Comparison of ENCODE assay signal across 21 cellular contexts in the genomic region with DNA sequence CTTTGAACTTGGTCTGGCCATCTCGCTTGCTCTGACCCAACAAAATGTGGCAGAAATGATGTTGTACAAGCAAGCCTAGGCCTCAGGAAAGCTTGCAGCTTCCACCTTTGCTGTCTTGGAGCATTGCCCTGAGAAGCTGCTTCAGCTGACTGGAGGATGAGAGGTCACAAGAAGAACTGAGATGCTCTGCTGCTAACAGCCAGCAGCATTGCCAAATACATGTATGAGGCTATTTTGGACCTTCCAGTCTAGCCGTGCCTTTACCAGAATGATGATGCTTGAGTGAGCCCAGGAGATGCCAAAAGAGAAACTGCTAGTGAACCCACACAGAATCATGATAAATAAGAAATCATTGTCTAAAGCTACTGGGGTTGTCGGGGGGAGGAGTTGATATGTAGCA. TPM values are rescaled to one million over a fixed set of nuclear protein-coding genes. Genes with fewer than 3 reads are reported as not detected.
DNase-seq lines count a peak whose midpoint lies in the region; ATAC-seq, FAIRE-seq and TF ChIP-seq lines count a peak whose summit lies in the region.
"Had no signal": no experiment of that assay in that cellular context is flagged by ENCODE, and none has a peak within 500 bp of the region (broad histone marks: within the 10 kb centered on the region; RNA-seq: fewer than 3 reads in every experiment).

No MANE protein-coding gene starts in this region.

- H3K4me2 ChIP-seq in A549: peak overlapping the region; percentile 74
- no peak overlapping the region for H3K4me2 ChIP-seq in SK-N-SH
- H3K4me2 ChIP-seq in GM23338: no peak overlapping the region

- H3K36me3 Mint-ChIP-seq in GM23338 (ENCODE audit: low read depth) (no peaks in the 10 kb centered on the region), endodermal cell (ENCODE audit: low read depth) (no peaks in the 10 kb centered on the region)
- H3K36me3 Mint-ChIP-seq: activated CD4-positive, alpha-beta memory T cell treated with anti-CD3 and anti-CD28 coated beads for 36 hours; activated naive CD4-positive, alpha-beta T cell treated with anti-CD3 and anti-CD28 coated beads, Interleukin-2, amount 50 U/mL, for 72 hours; CD8-positive, alpha-beta memory T cell; stimulated activated naive B cell treated with anti-CD40 and anti-IgM and Interleukin-4, amounts not matched to agents 10 μg/mL and 1 μg/mL and 100 μg/mL, for 72 hours had no signal

- no peaks in the 10 kb centered on the region for H3K27me3 Mint-ChIP-seq in GM23338 (ENCODE audit: insufficient read depth, low read depth, poor library complexity)
- no peaks in the 10 kb centered on the region for H3K27me3 Mint-ChIP-seq in endodermal cell (ENCODE audit: insufficient read depth)
- H3K27me3 Mint-ChIP-seq: activated CD4-positive, alpha-beta memory T cell treated with anti-CD3 and anti-CD28 coated beads for 36 hours; stimulated activated naive B cell treated with anti-CD40 and anti-IgM and Interleukin-4, amounts not matched to agents 10 μg/mL and 1 μg/mL and 100 μg/mL, for 72 hours had no signal

- H3K4me3 Mint-ChIP-seq in GM23338 (no peak overlapping the region), endodermal cell (no peak overlapping the region)
- H3K4me3 Mint-ChIP-seq: activated CD4-positive, alpha-beta memory T cell treated with anti-CD3 and anti-CD28 coated beads for 36 hours; activated T-cell treated with anti-CD3 and anti-CD28 coated beads, Interleukin-2, amount 50 U/mL, for 4 hours; CD8-positive, alpha-beta memory T cell; effector memory CD8-positive, alpha-beta T cell; nephron progenitor cell; stimulated activated naive B cell treated with anti-CD40 and anti-IgM and Interleukin-4, amounts not matched to agents 10 μg/mL and 1 μg/mL and 100 μg/mL, for 72 hours had no signal

- no peak overlapping the region for H3K4me3 ChIP-seq in A549
- H3K4me3 ChIP-seq in SK-N-SH (ENCODE audit: low read depth in 2 of 2, low read length in 1 of 2): no peak overlapping the region
- H3K4me3 ChIP-seq in esophagus muscularis mucosa: no peak overlapping the region
- H3K4me3 ChIP-seq in GM23338: no peak overlapping the region
- H3K4me3 ChIP-seq in endodermal cell (ENCODE audit: low read length): no peak overlapping the region
- H3K4me3 ChIP-seq: lung had no signal

- H3K9me3 ChIP-seq in A549 (no peaks in the 10 kb centered on the region), SK-N-SH (no peaks in the 10 kb centered on the region), esophagus muscularis mucosa (no peaks in the 10 kb centered on the region), endodermal cell (ENCODE audit: control insufficient read depth, low read length) (no peaks in the 10 kb centered on the region)

- H3K27ac ChIP-seq in A549 (peak overlapping the region; percentile 80 to 86), SK-N-SH (ENCODE audit: low read depth in 2 of 2, low read length in 1 of 2) (peak overlapping the region in 1 of 2 experiments; percentile 93; a peak in 2 of 4 replicates), esophagus muscularis mucosa (replicated peaks in 1 of 4) (peak overlapping the region; percentile 16 to 82 (median 58)), GM23338 (ENCODE audit: low read depth) (no peak overlapping the region), endodermal cell (ENCODE audit: low read depth, low read length) (no peak overlapping the region)
- H3K27ac ChIP-seq: RWPE1 had no signal

- H3K36me3 ChIP-seq in SK-N-SH (replicated peaks in 1 of 2; ENCODE audit: control insufficient read depth in 1 of 2, insufficient read depth in 2 of 2, low read length in 1 of 2): no peaks in the 10 kb centered on the region
- no peaks in the 10 kb centered on the region for H3K36me3 ChIP-seq in esophagus muscularis mucosa
- H3K36me3 ChIP-seq in GM23338 (ENCODE audit: insufficient read depth): no peaks in the 10 kb centered on the region
- no peaks in the 10 kb centered on the region for H3K36me3 ChIP-seq in endodermal cell (ENCODE audit: control insufficient read depth, insufficient read depth, low read length)

- H3K9me3 Mint-ChIP-seq in GM23338 (no peaks in the 10 kb centered on the region), endodermal cell (no peaks in the 10 kb centered on the region)
- H3K9me3 Mint-ChIP-seq: activated CD4-positive, alpha-beta memory T cell treated with anti-CD3 and anti-CD28 coated beads for 36 hours; activated naive CD4-positive, alpha-beta T cell treated with anti-CD3 and anti-CD28 coated beads, Interleukin-2, amount 50 U/mL, for 72 hours; activated T-cell treated with anti-CD3 and anti-CD28 coated beads, Interleukin-2, amount 50 U/mL, for 4 hours; CD8-positive, alpha-beta memory T cell; effector memory CD8-positive, alpha-beta T cell; nephron progenitor cell; stimulated activated naive B cell treated with anti-CD40 and anti-IgM and Interleukin-4, amounts not matched to agents 10 μg/mL and 1 μg/mL and 100 μg/mL, for 72 hours had no signal

- CTCF ChIA-PET in A549 (lab: Yijun Ruan, JAX) (interaction anchor here (0.9 to 4.7 kb wide), 3 partner anchors 13 to 63 kb away, joined by 3 to 14 read pairs (median 3); a partner anchor contains a TSS), SK-N-SH (lab: Yijun Ruan, JAX) (interaction anchor here (0.7 to 1.3 kb wide), 3 partner anchors 12 to 65 kb away, joined by 3 read pairs; no protein-coding TSS in a partner anchor)

- H3K4me1 Mint-ChIP-seq in GM23338 (peaks cover 2% of the 10 kb centered on the region; the same call in 1 of the 3 replicates), endodermal cell (peaks cover 3% of the 10 kb centered on the region)
- H3K4me1 Mint-ChIP-seq: CD8-positive, alpha-beta memory T cell had no signal

- DNase-seq in A549 (ENCODE audit: low read depth in 1 of 2, low spot score in 1 of 2): peak in 1 of 2 experiments; percentile 28
- no peak for DNase-seq in SK-N-SH
- no peak for DNase-seq in esophagus muscularis mucosa (ENCODE audit: extremely low spot score)
- DNase-seq in medulla oblongata (ENCODE audit: extremely low spot score): peak; percentile 65
- DNase-seq in GM23338 (ENCODE audit: low spot score): no peak
- no peak for DNase-seq in occipital lobe (lab: John Stamatoyannopoulos, UW)
- DNase-seq in endodermal cell: no peak
- DNase-seq: activated CD4-positive, alpha-beta memory T cell treated with anti-CD3 and anti-CD28 coated beads for 36 hours; activated T-cell treated with anti-CD3 and anti-CD28 coated beads, Interleukin-2, amount 50 U/mL, for 4 hours; CD8-positive, alpha-beta memory T cell; DMS79; effector memory CD8-positive, alpha-beta T cell; NCI-H1694; nephron progenitor cell; NK-92 treated with Interleukin-12 subunit alpha and Interleukin-12 subunit beta, amount 100 ng/mL, for 24 hours; stimulated activated naive B cell treated with anti-CD40 and anti-IgM and Interleukin-4, amounts not matched to agents 10 μg/mL and 1 μg/mL and 100 μg/mL, for 72 hours had no signal

- H3K79me2 ChIP-seq in SK-N-SH (ENCODE audit: insufficient read depth) (no peaks in the 10 kb centered on the region), GM23338 (replicated peaks; ENCODE audit: insufficient read depth) (no peaks in the 10 kb centered on the region)

- POLR2A ChIA-PET in A549 (lab: Yijun Ruan, JAX): interaction anchor here (0.6 to 3.6 kb wide), 3 partner anchors 13 to 1560 kb away, joined by 3 to 41 read pairs (median 3); a partner anchor contains a TSS
- POLR2A ChIA-PET in SK-N-SH (lab: Yijun Ruan, JAX): no interaction called here

- no peak overlapping the region for H3K27ac Mint-ChIP-seq in GM23338
- no peak overlapping the region for H3K27ac Mint-ChIP-seq in endodermal cell
- H3K27ac Mint-ChIP-seq: activated CD4-positive, alpha-beta memory T cell treated with anti-CD3 and anti-CD28 coated beads for 36 hours; activated naive CD4-positive, alpha-beta T cell treated with anti-CD3 and anti-CD28 coated beads, Interleukin-2, amount 50 U/mL, for 72 hours; CD8-positive, alpha-beta memory T cell; effector memory CD8-positive, alpha-beta T cell; stimulated activated naive B cell treated with anti-CD40 and anti-IgM and Interleukin-4, amounts not matched to agents 10 μg/mL and 1 μg/mL and 100 μg/mL, for 72 hours had no signal

- peak in 1 of 2 experiments; percentile 6; a peak in 2 of 6 replicates for ATAC-seq in A549
- ATAC-seq in GM23338: no peak
- ATAC-seq in HG02798 (IDR thresholded peaks at IDR 0.05; ENCODE audit: poor library complexity, unreplicated experiment): no peak
- ATAC-seq: activated naive CD4-positive, alpha-beta T cell treated with anti-CD3 and anti-CD28 coated beads, Interleukin-2, amount 50 U/mL, for 72 hours; activated T-cell treated with anti-CD3 and anti-CD28 coated beads, Interleukin-2, amount 50 U/mL, for 4 hours; effector memory CD8-positive, alpha-beta T cell; stimulated activated naive B cell treated with anti-CD40 and anti-IgM and Interleukin-4, amounts not matched to agents 10 μg/mL and 1 μg/mL and 100 μg/mL, for 72 hours had no signal

- H3F3A ChIP-seq in SK-N-SH (replicated peaks; ENCODE audit: insufficient read depth): peaks cover 21% of the 10 kb centered on the region
- no peaks in the 10 kb centered on the region for H3F3A ChIP-seq in GM23338 (replicated peaks; ENCODE audit: low read depth)

- TF ChIP-seq CTCF in A549 (IDR thresholded peaks at IDR 0.05): no peak
- TF ChIP-seq CTCF in SK-N-SH (IDR thresholded peaks at IDR 0.05): no peak
- TF ChIP-seq CTCF in esophagus muscularis mucosa (IDR thresholded peaks at IDR 0.05): no peak
- TF ChIP-seq CTCF in GM23338 (conservative IDR thresholded peaks at IDR 0.05; ENCODE audit: low read depth in 2 of 2): no peak
- TF ChIP-seq CTCF in endodermal cell (conservative IDR thresholded peaks at IDR 0.05): no peak

- H4K20me1 ChIP-seq in SK-N-SH (ENCODE audit: insufficient read depth) (no peaks in the 10 kb centered on the region), GM23338 (replicated peaks; ENCODE audit: insufficient read depth) (no peaks in the 10 kb centered on the region)

- intact Hi-C loops in esophagus muscularis mucosa (cut with DNase I): no loop called here

- TF ChIP-seq RAD21 in A549 (conservative IDR thresholded peaks at IDR 0.05 in 1 of 2, IDR thresholded peaks at IDR 0.05 in 1 of 2) (no peak), SK-N-SH (IDR thresholded peaks at IDR 0.05; ENCODE audit: low read length) (no peak)

- H2AFZ ChIP-seq in SK-N-SH (ENCODE audit: low read depth) (peak overlapping the region; percentile 43; the same call in 1 of the 2 replicates), GM23338 (no peak overlapping the region)

- H3K9ac ChIP-seq in SK-N-SH: no peak overlapping the region
- H3K9ac ChIP-seq in endodermal cell (ENCODE audit: extremely low read depth, low read length, poor library complexity, severe bottlenecking): no peak overlapping the region

- no peak for FAIRE-seq in A549 (lab: Jason Lieb, UNC)
- FAIRE-seq: A204.1 had no signal

- 57% methylated on average over 3 of the region's 3 CpGs for WGBS in A549 (ENCODE audit: missing lambda C conversion rate)
- WGBS in SK-N-SH (ENCODE audit: low lambda C conversion rate): 52% methylated on average over 3 of the region's 3 CpGs
- WGBS in esophagus muscularis mucosa: 72% methylated on average over 3 of the region's 3 CpGs
- 74 to 91% methylated on average over 2 to 3 of the region's 3 CpGs for WGBS in endodermal cell (ENCODE audit: insufficient coverage in 1 of 2, insufficient read length in 1 of 2), 2 experiments

- H3K4me1 ChIP-seq in A549 (peaks cover 59% of the 10 kb centered on the region), SK-N-SH (ENCODE audit: control insufficient read depth in 1 of 2, insufficient read depth in 2 of 2, low read depth in 1 of 2, low read length in 1 of 2) (peaks cover 6 to 13% of the 10 kb centered on the region in 2 experiments), esophagus muscularis mucosa (peaks cover 14 to 28% (median 24%) of the 10 kb centered on the region in 4 donors), GM23338 (ENCODE audit: insufficient read depth) (no peaks in the 10 kb centered on the region), endodermal cell (ENCODE audit: control insufficient read depth, insufficient read depth, low read length) (no peaks in the 10 kb centered on the region)

- no peaks in the 10 kb centered on the region for H3K27me3 ChIP-seq in SK-N-SH (ENCODE audit: insufficient read depth)
- H3K27me3 ChIP-seq in esophagus muscularis mucosa: no peaks in the 10 kb centered on the region
- H3K27me3 ChIP-seq in GM23338 (ENCODE audit: insufficient read depth): no peaks in the 10 kb centered on the region
- no peaks in the 10 kb centered on the region for H3K27me3 ChIP-seq in endodermal cell (ENCODE audit: control insufficient read depth, insufficient read depth, low read length, poor library complexity, severe bottlenecking)

- H3K9me2 ChIP-seq in SK-N-SH (no peaks in the 10 kb centered on the region), GM23338 (ENCODE audit: insufficient read depth) (no peaks in the 10 kb centered on the region)

- TF ChIP-seq POLR2A in A549 (IDR thresholded peaks at IDR 0.05; ENCODE audit: low read length) (no peak), esophagus muscularis mucosa (IDR thresholded peaks at IDR 0.05; ENCODE audit: low read depth) (no peak)

- TF ChIP-seq EP300 in A549 (IDR thresholded peaks at IDR 0.05) (no peak), SK-N-SH (IDR thresholded peaks at IDR 0.05; ENCODE audit: borderline replicate concordance in 1 of 2, low read depth in 1 of 2, low read length in 1 of 2) (no peak), esophagus muscularis mucosa (IDR thresholded peaks at IDR 0.05) (peak; percentile 71)

RNA-seq across cellular contexts. Expression of a gene that starts 13.2 kb away (rescaled TPM):
- polyA plus RNA-seq in A549 (2011; rRNA removed): 148 and 159 TPM in 2 replicates
- polyA plus RNA-seq in A549 (2012; cell fraction: cytosol; rRNA removed): 22.5 and 22.6 TPM in 2 replicates
- 26.9 and 34.1 TPM in 2 replicates for polyA plus RNA-seq in A549 (2012; cell fraction: nucleus; rRNA removed)
- 87.6 to 101 TPM (median 93.3 TPM) in 3 replicates for polyA plus RNA-seq in A549 (2017; fragmentation: RNase III; extraction: RNeasy Plus Mini Kit Qiagen cat#74134 plus additional on column Dnase treatment)
- polyA minus RNA-seq in A549 (2011; rRNA and poly(A)+ RNA removed): 159 and 161 TPM in 2 replicates
- 24.3 and 35.1 TPM in 2 replicates for polyA plus RNA-seq in SK-N-SH (2012; rRNA removed)
- 32.8 and 37.3 TPM in 2 replicates for polyA plus RNA-seq in SK-N-SH (2012; cell fraction: cytosol; rRNA removed)
- 25.5 and 54.6 TPM in 2 replicates for polyA plus RNA-seq in SK-N-SH (2012; cell fraction: nucleus; rRNA removed)
- 100 to 1,000 TPM in 2 of 4 donors, 10 to 100 TPM in 2; 98.4 to 117 (median 105) TPM for total RNA-seq in esophagus muscularis mucosa
- total RNA-seq in GM23338 (2014; rRNA removed; shearing (Covaris generic)): 50.8 and 56.5 TPM in 2 replicates
- polyA plus RNA-seq in GM23338 (2016; fragmentation: Nextera tagmentation; extraction: Ambion mirVana): 8.0 and 9.1 TPM in 2 replicates
- 73.2 TPM for total RNA-seq in occipital lobe
- total RNA-seq in endodermal cell: 10 to 100 TPM; 63.7 to 79.7 TPM
- polyA plus RNA-seq in endodermal cell (2013, experiment 1 of 2): 57.8 TPM
- 66.0 TPM for polyA plus RNA-seq in endodermal cell (2013, experiment 2 of 2)

Comparison
In these comparisons a context has a peak if more than half of its experiments do, and no peak if none do; other contexts are left out.
1. H3K27ac ChIP-seq: peak in A549 (2 of 2) and esophagus muscularis mucosa (4 of 4); none in GM23338 (single experiment) and endodermal cell (single experiment).